1 cellular context compared by ENCODE assay signal in genomic region chr3:71744738-71745137, GRCh38.
A peak's percentile ranks its signal among the peaks of the same experiment; 100 is the strongest.
TF ChIP-seq lines count a peak whose summit lies in the region.

No MANE protein-coding gene starts in this region.

TF ChIP-seq in GM23338, 12 proteins besides CTCF, POLR2A, EP300 and RAD21:
- TF ChIP-seq REST (IDR thresholded peaks at IDR 0.05; ENCODE audit: unreplicated experiment) (peak; percentile 36), NANOG (IDR thresholded peaks at IDR 0.05; ENCODE audit: borderline replicate concordance) (no peak)
TF ChIP-seq in GM23338: peak in this region for 1.
